In the genomic region with DNA sequence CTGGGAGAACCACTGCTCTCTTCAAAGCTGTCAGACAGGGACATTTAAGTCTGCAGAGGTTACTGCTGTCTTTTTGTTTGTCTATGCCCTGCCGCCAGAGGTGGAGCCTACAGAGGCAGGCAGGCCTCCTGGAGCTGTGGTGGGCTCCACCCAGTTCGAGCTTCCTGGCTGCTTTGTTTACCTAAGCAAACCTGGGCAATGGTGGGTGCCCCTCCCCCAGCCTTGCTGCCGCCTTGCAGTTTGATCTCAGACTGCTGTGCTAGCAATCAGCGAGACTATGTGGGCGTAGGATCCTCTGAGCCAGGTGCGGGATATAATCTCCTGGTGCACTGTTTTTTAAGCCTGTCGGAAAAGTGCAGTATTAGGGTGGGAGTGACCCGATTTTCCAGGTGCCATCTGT, we compare ENCODE assay signal across 1 cellular context.
A peak's percentile ranks its signal among the peaks of the same experiment; 100 is the strongest.
TF ChIP-seq lines count a peak whose summit lies in the region.
"Not testable (repeated sequence)": the region's sequence is repeated elsewhere in the genome, so short reads cannot be mapped to it uniquely, and the experiment has no call there.

No MANE protein-coding gene starts in this region.

TF ChIP-seq in HepG2, 621 proteins besides CTCF, POLR2A, EP300 and RAD21 (continued from another document):
- TF ChIP-seq, protein P1, sequence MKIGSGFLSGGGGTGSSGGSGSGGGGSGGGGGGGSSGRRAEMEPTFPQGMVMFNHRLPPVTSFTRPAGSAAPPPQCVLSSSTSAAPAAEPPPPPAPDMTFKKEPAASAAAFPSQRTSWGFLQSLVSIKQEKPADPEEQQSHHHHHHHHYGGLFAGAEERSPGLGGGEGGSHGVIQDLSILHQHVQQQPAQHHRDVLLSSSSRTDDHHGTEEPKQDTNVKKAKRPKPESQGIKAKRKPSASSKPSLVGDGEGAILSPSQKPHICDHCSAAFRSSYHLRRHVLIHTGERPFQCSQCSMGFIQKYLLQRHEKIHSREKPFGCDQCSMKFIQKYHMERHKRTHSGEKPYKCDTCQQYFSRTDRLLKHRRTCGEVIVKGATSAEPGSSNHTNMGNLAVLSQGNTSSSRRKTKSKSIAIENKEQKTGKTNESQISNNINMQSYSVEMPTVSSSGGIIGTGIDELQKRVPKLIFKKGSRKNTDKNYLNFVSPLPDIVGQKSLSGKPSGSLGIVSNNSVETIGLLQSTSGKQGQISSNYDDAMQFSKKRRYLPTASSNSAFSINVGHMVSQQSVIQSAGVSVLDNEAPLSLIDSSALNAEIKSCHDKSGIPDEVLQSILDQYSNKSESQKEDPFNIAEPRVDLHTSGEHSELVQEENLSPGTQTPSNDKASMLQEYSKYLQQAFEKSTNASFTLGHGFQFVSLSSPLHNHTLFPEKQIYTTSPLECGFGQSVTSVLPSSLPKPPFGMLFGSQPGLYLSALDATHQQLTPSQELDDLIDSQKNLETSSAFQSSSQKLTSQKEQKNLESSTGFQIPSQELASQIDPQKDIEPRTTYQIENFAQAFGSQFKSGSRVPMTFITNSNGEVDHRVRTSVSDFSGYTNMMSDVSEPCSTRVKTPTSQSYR (CRISPR knock-in tag; IDR thresholded peaks at IDR 0.05; ENCODE audit: borderline replicate concordance): peak; percentile 81
- not testable (repeated sequence) for TF ChIP-seq FOXA1 (IDR thresholded peaks at IDR 0.05)
- peak; percentile 59 for TF ChIP-seq FOXA1 (CRISPR knock-in tag; IDR thresholded peaks at IDR 0.05)
